In the genomic region with DNA sequence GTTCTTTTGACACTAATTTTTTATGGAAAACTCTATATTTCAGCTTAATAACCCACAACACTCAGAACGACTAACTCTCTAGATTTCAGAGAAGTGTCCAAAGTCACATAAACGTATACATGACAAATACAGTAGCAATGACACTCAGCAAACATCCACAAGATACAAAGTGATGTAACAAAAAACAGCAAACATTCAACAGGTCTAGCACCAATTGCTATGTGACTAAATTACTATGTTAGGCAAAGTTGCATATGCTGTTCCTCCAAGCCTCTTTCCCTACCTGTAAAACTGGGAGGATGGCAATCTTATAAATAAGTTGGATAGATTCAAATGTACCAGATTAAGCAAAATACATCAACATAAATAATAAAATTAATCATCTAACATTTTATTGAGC, we compare ENCODE assay signal across 1 cellular context.
TF ChIP-seq lines count a peak whose summit lies in the region.

No MANE protein-coding gene starts in this region.

TF ChIP-seq in neural cell, 6 proteins besides CTCF, POLR2A, EP300 and RAD21:
- TF ChIP-seq REST (IDR thresholded peaks at IDR 0.05; ENCODE audit: borderline replicate concordance) (no peak), EZH2 (IDR thresholded peaks at IDR 0.05; ENCODE audit: borderline replicate concordance, insufficient read depth, low read length, poor library complexity, severe bottlenecking) (no peak), MXI1 (conservative IDR thresholded peaks at IDR 0.05; ENCODE audit: poor library complexity, severe bottlenecking) (no peak), TAF1 (IDR thresholded peaks at IDR 0.05; ENCODE audit: low read depth) (no peak), SMC3 (conservative IDR thresholded peaks at IDR 0.05; ENCODE audit: poor library complexity) (no peak)
